In genomic region chr3:128903501-128903900, GRCh38 we compare ENCODE assay signal across 24 cellular contexts. TPM values are rescaled to one million over a fixed set of nuclear protein-coding genes. Genes with fewer than 3 reads are reported as not detected.
DNase-seq lines count a peak whose midpoint lies in the region; ATAC-seq, FAIRE-seq and TF ChIP-seq lines count a peak whose summit lies in the region.
"Had no signal": no experiment of that assay in that cellular context is flagged by ENCODE, and none has a peak within 500 bp of the region (broad histone marks: within the 10 kb centered on the region; RNA-seq: fewer than 3 reads in every experiment).

No MANE protein-coding gene starts in this region.

- H3K4me1 ChIP-seq in HepG2 (ENCODE audit: insufficient read depth, low read length) (no peaks in the 10 kb centered on the region), right lobe of liver (no peaks in the 10 kb centered on the region)
- H3K4me1 ChIP-seq: BLaER1 had no signal

- H3K36me3 ChIP-seq in HepG2 (replicated peaks in 1 of 2; ENCODE audit: control insufficient read depth in 1 of 2, insufficient read depth in 2 of 2, low read length in 2 of 2) (peaks cover 38 to 84% of the 10 kb centered on the region in 2 experiments), right lobe of liver (peaks cover 0 to 72% (median 28%) of the 10 kb centered on the region in 4 donors)

- DNase-seq in HepG2 (ENCODE audit: low spot score): no peak
- no peak for DNase-seq in right lobe of liver
- peak; percentile 67 for DNase-seq in mesenteric fat pad (ENCODE audit: low spot score)
- DNase-seq in stimulated activated effector memory CD8-positive, alpha-beta T cell treated with anti-CD3 and anti-CD28 coated beads, Interleukin-12 subunit alpha, Interleukin-12 subunit beta, amount 100 ng/mL, for 72 hours (ENCODE audit: low spot score in 2 of 2): no peak
- DNase-seq in left ventricle myocardium superior: no peak
- DNase-seq: CD4-positive, alpha-beta T cell; CD8-positive, alpha-beta memory T cell; DMS 273 treated with DMSO at 0.1 percent for 48 hours; DMS79; EL; GF-D8; GM23248; H7; HCEC 1CT had no signal

- H3K9me3 ChIP-seq in HepG2 (ENCODE audit: low read length) (no peaks in the 10 kb centered on the region), right lobe of liver (no peaks in the 10 kb centered on the region)
- H3K9me3 ChIP-seq: BLaER1 had no signal

- TF ChIP-seq RAD21 in HepG2 (CRISPR knock-in tag; IDR thresholded peaks at IDR 0.05): no peak

- H3K27ac Mint-ChIP-seq in stimulated activated effector memory CD8-positive, alpha-beta T cell treated with anti-CD3 and anti-CD28 coated beads, Interleukin-12 subunit alpha, Interleukin-12 subunit beta, amount 100 ng/mL, for 72 hours: peak overlapping the region; percentile 26
- H3K27ac Mint-ChIP-seq: B cell; CD4-positive, alpha-beta T cell had no signal

- TF ChIP-seq CTCF in HepG2 (CRISPR knock-in tag; IDR thresholded peaks at IDR 0.05) (no peak), right lobe of liver (IDR thresholded peaks at IDR 0.05) (no peak)

- 96% methylated on average over 5 of the region's 12 CpGs for WGBS in HepG2 (ENCODE audit: low lambda C conversion rate)
- WGBS in right lobe of liver (ENCODE audit: insufficient coverage, low coverage, low lambda C conversion rate, missing lambda C conversion rate): no CpG with 5 or more reads among the region's 12 CpGs

- POLR2A ChIA-PET in HepG2 (lab: Yijun Ruan, JAX): no interaction called here

- no peak overlapping the region for H3K4me3 Mint-ChIP-seq in stimulated activated effector memory CD8-positive, alpha-beta T cell treated with anti-CD3 and anti-CD28 coated beads, Interleukin-12 subunit alpha, Interleukin-12 subunit beta, amount 100 ng/mL, for 72 hours
- H3K4me3 Mint-ChIP-seq: B cell; CD4-positive, alpha-beta T cell; CD8-positive, alpha-beta memory T cell had no signal

- H3K27me3 ChIP-seq in HepG2 (ENCODE audit: control insufficient read depth in 1 of 2, insufficient read depth in 2 of 2, low read length in 2 of 2): no peaks in the 10 kb centered on the region
- H3K27me3 ChIP-seq in right lobe of liver: no peaks in the 10 kb centered on the region
- H3K27me3 ChIP-seq: BLaER1 had no signal

- H3K9ac ChIP-seq in HepG2 (ENCODE audit: insufficient read depth, low read depth, low read length): no peak overlapping the region
- H3K9ac ChIP-seq: BLaER1, GM23248 had no signal

- intact Hi-C loops in HepG2 (cut with micrococcal nuclease; ENCODE audit: unreplicated experiment) (no loop called here), right lobe of liver (cut with DNase I) (no loop called here), left ventricle myocardium superior (cut with micrococcal nuclease) (no loop called here)

- no peaks in the 10 kb centered on the region for H3K79me2 ChIP-seq in HepG2 (ENCODE audit: insufficient read depth, low read length)

- H4K20me1 ChIP-seq in HepG2 (ENCODE audit: insufficient read depth, low read length): no peaks in the 10 kb centered on the region

- ATAC-seq in HepG2 (no peak), right lobe of liver (no peak), left ventricle myocardium superior (no peak), GM21360 (IDR thresholded peaks at IDR 0.05; ENCODE audit: unreplicated experiment) (no peak)
- ATAC-seq in stimulated activated effector memory CD8-positive, alpha-beta T cell treated with anti-CD3 and anti-CD28 coated beads, Interleukin-12 subunit alpha, Interleukin-12 subunit beta, amount 100 ng/mL, for 72 hours: no peak

- no peak overlapping the region for H3K4me2 ChIP-seq in HepG2 (ENCODE audit: low read depth, low read length)
- H3K4me2 ChIP-seq: BLaER1 had no signal

- in situ Hi-C loops in HepG2 (cut with HindIII; ENCODE audit: extremely low pct_ligation_motif_present, low pct_unique_long_range_greater_than_20kb): no loop called here

- peaks cover 96% of the 10 kb centered on the region for H3K36me3 Mint-ChIP-seq in stimulated activated effector memory CD8-positive, alpha-beta T cell treated with anti-CD3 and anti-CD28 coated beads, Interleukin-12 subunit alpha, Interleukin-12 subunit beta, amount 100 ng/mL, for 72 hours

- H2AFZ ChIP-seq in HepG2 (ENCODE audit: low read length): no peak overlapping the region
- H2AFZ ChIP-seq: GM23248 had no signal

- TF ChIP-seq EP300 in HepG2 (IDR thresholded peaks at IDR 0.05; ENCODE audit: low read depth in 2 of 2, low read length in 2 of 2) (no peak), HepG2 (CRISPR knock-in tag; IDR thresholded peaks at IDR 0.05; ENCODE audit: borderline replicate concordance) (no peak)

- TF ChIP-seq POLR2A in HepG2 (IDR thresholded peaks at IDR 0.05; ENCODE audit: insufficient read depth in 1 of 2, low read depth in 2 of 2, low read length in 2 of 2) (no peak), right lobe of liver (IDR thresholded peaks at IDR 0.05) (no peak)

- no peaks in the 10 kb centered on the region for H3K4me1 Mint-ChIP-seq in stimulated activated effector memory CD8-positive, alpha-beta T cell treated with anti-CD3 and anti-CD28 coated beads, Interleukin-12 subunit alpha, Interleukin-12 subunit beta, amount 100 ng/mL, for 72 hours
- H3K4me1 Mint-ChIP-seq: B cell; CD8-positive, alpha-beta memory T cell had no signal

- FAIRE-seq in HepG2 (lab: Jason Lieb, UNC): no peak
- FAIRE-seq: A204.1, D721Med, GM12891, GM18507, H1 had no signal

- H3K4me3 ChIP-seq in HepG2 (replicated peaks in 1 of 3; ENCODE audit: insufficient read depth in 1 of 3, low read depth in 2 of 3, low read length in 3 of 3) (no peak overlapping the region), right lobe of liver (no peak overlapping the region)
- H3K4me3 ChIP-seq: BLaER1, GM23248 had no signal

- no peaks in the 10 kb centered on the region for H3K9me3 Mint-ChIP-seq in stimulated activated effector memory CD8-positive, alpha-beta T cell treated with anti-CD3 and anti-CD28 coated beads, Interleukin-12 subunit alpha, Interleukin-12 subunit beta, amount 100 ng/mL, for 72 hours
- H3K9me3 Mint-ChIP-seq: CD4-positive, alpha-beta T cell; CD8-positive, alpha-beta memory T cell had no signal

- CTCF ChIA-PET in HepG2 (lab: Yijun Ruan, JAX; ENCODE audit: low intra/inter-chr PET ratio, low total read pairs): no interaction called here

- no TSS peak for BruUV-seq in HepG2 (replicated peaks; lab: Mats Ljungman, UMichigan)

- H3K27ac ChIP-seq in HepG2 (ENCODE audit: extremely low read length, insufficient read depth, low read length): no peak overlapping the region
- no peak overlapping the region for H3K27ac ChIP-seq in right lobe of liver
- H3K27ac ChIP-seq: 22Rv1, BLaER1, C4-2B, GM23248 had no signal

TF ChIP-seq in HepG2, 621 proteins besides CTCF, POLR2A, EP300 and RAD21:
- TF ChIP-seq AGO2 (optimal IDR thresholded peaks at IDR 0.05; ENCODE audit: low read depth, low read length) (peak; percentile 27), MYC (CRISPR knock-in tag; IDR thresholded peaks at IDR 0.05; ENCODE audit: borderline replicate concordance) (no peak)

RNA-seq across cellular contexts. Expression of gene ACAD9, which starts 24.1 kb away (rescaled TPM):
- total RNA-seq in HepG2 (2016; rRNA removed; fragmentation: Illumina TruSeq; extraction: Trizol) (37.3 and 38.2 TPM in 2 replicates), right lobe of liver (10 to 100 TPM; 28.5 to 36.9 (median 28.9) TPM), mesenteric fat pad (46.3 TPM), left ventricle myocardium superior (50.4 TPM)
- 8.1 and 10.8 TPM in 2 replicates for total RNA-seq in HepG2 (2016; cell fraction: cytosol; rRNA removed; fragmentation: Illumina TruSeq; extraction: Trizol; ENCODE audit: low read depth)
- total RNA-seq in HepG2 (2016; cell fraction: insoluble cytoplasmic fraction; rRNA removed; fragmentation: Illumina TruSeq; extraction: Trizol): 39.1 and 39.5 TPM in 2 replicates
- 11.6 and 12.1 TPM in 2 replicates for total RNA-seq in HepG2 (2016; cell fraction: membrane; rRNA removed; fragmentation: Illumina TruSeq; extraction: Trizol)
- 44.5 and 48.5 TPM in 2 replicates for total RNA-seq in HepG2 (2016; cell fraction: nucleus; rRNA removed; fragmentation: Illumina TruSeq; extraction: Trizol)
- 15.3 and 16.7 TPM in 2 replicates for polyA plus RNA-seq in HepG2 (2011; rRNA removed)
- polyA plus RNA-seq in HepG2 (2011; cell fraction: cytosol; rRNA removed): 12.8 and 15.9 TPM in 2 replicates
- polyA plus RNA-seq in HepG2 (2011; cell fraction: nucleus; rRNA removed): 45.5 and 47.0 TPM in 2 replicates
- 8.2 and 9.0 TPM in 2 replicates for polyA plus RNA-seq in HepG2 (2012)
- 4.2 and 5.4 TPM in 2 replicates for polyA plus RNA-seq in HepG2 (2016; cell fraction: cytosol; fragmentation: Illumina TruSeq; extraction: Trizol; ENCODE audit: low read depth)
- 34.4 and 38.2 TPM in 2 replicates for polyA plus RNA-seq in HepG2 (2016; cell fraction: insoluble cytoplasmic fraction; fragmentation: Illumina TruSeq; extraction: Trizol; ENCODE audit: low read depth)
- 6.2 and 6.9 TPM in 2 replicates for polyA plus RNA-seq in HepG2 (2016; cell fraction: membrane; fragmentation: Illumina TruSeq; extraction: Trizol; ENCODE audit: low read depth)
- 43.1 and 43.8 TPM in 2 replicates for polyA plus RNA-seq in HepG2 (2016; cell fraction: nucleus; fragmentation: Illumina TruSeq; extraction: Trizol; ENCODE audit: insufficient read depth, low read depth)
- polyA minus RNA-seq in HepG2 (2011; rRNA and poly(A)+ RNA removed; ENCODE audit: low replicate concordance): 54.0 and 100 TPM in 2 replicates
- polyA minus RNA-seq in HepG2 (2011; cell fraction: cytosol; rRNA and poly(A)+ RNA removed): 8.7 and 11.3 TPM in 2 replicates
- polyA minus RNA-seq in HepG2 (2011; cell fraction: nucleus; rRNA and poly(A)+ RNA removed): 62.3 and 66.0 TPM in 2 replicates
